In genomic region chr19:36849701-36850645, GRCh38 we compare ENCODE assay signal across 8 cellular contexts. TPM values are rescaled to one million over a fixed set of nuclear protein-coding genes. Genes with fewer than 3 reads are reported as not detected.
A peak's percentile ranks its signal among the peaks of the same experiment; 100 is the strongest.
DNase-seq lines count a peak whose midpoint lies in the region; ATAC-seq and TF ChIP-seq lines count a peak whose summit lies in the region.

No MANE protein-coding gene starts in this region.

- H3K27me3 ChIP-seq in prostate gland (replicated peaks; ENCODE audit: insufficient read depth): no peaks in the 10 kb centered on the region

- no peak for TF ChIP-seq CTCF in GM12865 (IDR thresholded peaks at IDR 0.05; ENCODE audit: insufficient read depth, low read depth, low read length, missing control alignments)
- no peak for TF ChIP-seq CTCF in prostate gland (IDR thresholded peaks at IDR 0.05)

- peak; percentile 6 for TF ChIP-seq POLR2A in prostate gland (IDR thresholded peaks at IDR 0.05)

- H3K36me3 ChIP-seq in prostate gland: no peaks in the 10 kb centered on the region

- H3K4me1 ChIP-seq in prostate gland (replicated peaks): no peaks in the 10 kb centered on the region

- peak; percentile 88 for ATAC-seq in HG02642 (IDR thresholded peaks at IDR 0.05; ENCODE audit: poor library complexity, unreplicated experiment)
- ATAC-seq in left ventricle myocardium superior: peak; percentile 98

- intact Hi-C loops in left ventricle myocardium superior (cut with micrococcal nuclease): no loop called here
- intact Hi-C loops in prostate gland (cut with DNase I): loop anchor here (1.0 to 5.0 kb wide), 4 partner anchors 67 to 617 kb away; partner anchors contain the start of genes ZNF461, ZNF568, ZNF569 and ZNF570

- H3K27ac ChIP-seq in angular gyrus (ENCODE audit: low read depth, low read length) (peak overlapping the region; percentile 88), prostate gland (peak overlapping the region; percentile 87 to 90)

- H3K4me3 ChIP-seq in GM12865 (ENCODE audit: low read depth, low read length): peak overlapping the region; percentile 90
- peak overlapping the region; percentile 56 to 70 for H3K4me3 ChIP-seq in prostate gland

- DNase-seq in GM12865 (ENCODE audit: low read depth) (peak; percentile 94), NCI-H1436 treated with DMSO at 0.1 percent for 48 hours (lab: John Stamatoyannopoulos, UW) (peak; percentile 37), T-helper 1 cell (peak; percentile 71 to 89 (median 83)), left ventricle myocardium superior (peak; percentile 94), prostate gland (ENCODE audit: low spot score) (peak; percentile 89), ureter (ENCODE audit: low spot score) (peak; percentile 91)

- under 1% methylated on average over 36 of the region's 37 CpGs for WGBS in prostate gland

- H3K9me3 ChIP-seq in prostate gland: no peaks in the 10 kb centered on the region

RNA-seq across cellular contexts. Expression of gene ZNF345, which starts 0.7 kb away (rescaled TPM):
- total RNA-seq in left ventricle myocardium superior (2.9 TPM), prostate gland (10 to 100 TPM in 1 of 2 donors, 1 to 10 TPM in 1; 4.1 to 12.6 TPM), ureter (9.8 TPM)

RNA-seq across cellular contexts. Expression of gene ZNF790, which starts 11.8 kb away (rescaled TPM):
- 10.8 TPM for total RNA-seq in left ventricle myocardium superior
- total RNA-seq in prostate gland: 10 to 100 TPM in 1 of 2 donors, 1 to 10 TPM in 1; 5.5 to 13.3 TPM
- total RNA-seq in ureter: 11.3 TPM

Comparison
In these comparisons a context has a peak if more than half of its experiments do, and no peak if none do; other contexts are left out.
1. Peak in every context shown above with its lines: DNase-seq, ATAC-seq, H3K4me3 ChIP-seq and H3K27ac ChIP-seq.
2. DNase-seq: peak in every context shown above with its lines; median percentile 94 in GM12865; 94 in left ventricle myocardium superior; 91 in ureter; 89 in prostate gland; 83 in T-helper 1 cell; 37 in NCI-H1436 treated with DMSO at 0.1 percent for 48 hours.